Comparison of ENCODE assay signal across 1 cellular context in genomic region chr12:110782922-110783321, GRCh38.
TF ChIP-seq lines count a peak whose summit lies in the region.

No MANE protein-coding gene starts in this region.

TF ChIP-seq in GM23338, 12 proteins besides CTCF, POLR2A, EP300 and RAD21:
- no peak for TF ChIP-seq ZNF462 (CRISPR knock-in tag; IDR thresholded peaks at IDR 0.05)
- no peak for TF ChIP-seq EZH2 (IDR thresholded peaks at IDR 0.05; ENCODE audit: low read depth, unreplicated experiment)
- no peak for TF ChIP-seq ZNF331 (CRISPR knock-in tag; IDR thresholded peaks at IDR 0.05; ENCODE audit: low read depth)
- TF ChIP-seq EZH2phosphoT487 (IDR thresholded peaks at IDR 0.05; ENCODE audit: unreplicated experiment) = no peak
- no peak for TF ChIP-seq STAT1 (IDR thresholded peaks at IDR 0.05; ENCODE audit: unreplicated experiment)
- TF ChIP-seq NANOG (IDR thresholded peaks at IDR 0.05; ENCODE audit: borderline replicate concordance) = no peak
- no peak for TF ChIP-seq POLR2AphosphoS5 (IDR thresholded peaks at IDR 0.05; ENCODE audit: low read depth)
- TF ChIP-seq CREB1 (CRISPR knock-in tag; IDR thresholded peaks at IDR 0.05; ENCODE audit: low read depth) = no peak
- TF ChIP-seq JUNB (IDR thresholded peaks at IDR 0.05; ENCODE audit: unreplicated experiment) = no peak
- no peak for TF ChIP-seq ETS1 (IDR thresholded peaks at IDR 0.05)
- TF ChIP-seq REST (IDR thresholded peaks at IDR 0.05; ENCODE audit: unreplicated experiment) = no peak
- TF ChIP-seq ZNF114 (CRISPR knock-in tag; IDR thresholded peaks at IDR 0.05) = no peak
